In the genomic region with DNA sequence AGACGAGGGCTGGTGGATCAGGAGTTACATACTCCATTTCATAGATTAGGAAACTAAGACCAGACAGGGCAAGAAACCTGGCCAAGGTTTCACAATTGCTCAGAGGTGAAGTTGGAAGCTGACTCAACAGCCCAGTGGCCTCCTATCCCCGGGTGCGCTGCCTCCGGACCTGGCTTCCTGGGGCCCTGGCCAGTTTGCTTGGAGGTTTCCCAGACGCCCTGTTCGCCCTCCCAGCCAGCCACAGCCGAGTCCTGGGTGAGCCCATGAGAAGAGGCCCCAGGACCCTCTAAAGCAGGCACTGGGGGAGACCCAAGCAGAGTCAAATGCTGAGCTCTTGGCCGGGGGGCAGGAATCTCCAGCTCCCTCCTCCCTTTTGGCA, we compare ENCODE assay signal across 13 cellular contexts.
A peak's percentile ranks its signal among the peaks of the same experiment; 100 is the strongest.
DNase-seq lines count a peak whose midpoint lies in the region; ATAC-seq, FAIRE-seq and TF ChIP-seq lines count a peak whose summit lies in the region.
"Had no signal": no experiment of that assay in that cellular context is flagged by ENCODE, and none has a peak within 500 bp of the region (broad histone marks: within the 10 kb centered on the region; RNA-seq: fewer than 3 reads in every experiment).

No MANE protein-coding gene starts in this region.

- no peak overlapping the region for H3K4me3 Mint-ChIP-seq in astrocyte (ENCODE audit: unreplicated experiment)
- H3K4me3 Mint-ChIP-seq in CD8-positive, alpha-beta T cell, result no peak overlapping the region

- H3K9me3 ChIP-seq in astrocyte (ENCODE audit: insufficient read depth, low read depth, low read length) (no peaks in the 10 kb centered on the region), iPS-15b (ENCODE audit: control insufficient read depth, insufficient read depth, low read length) (no peaks in the 10 kb centered on the region), stomach smooth muscle (ENCODE audit: control insufficient read depth in 2 of 2, low read length in 2 of 2) (no peaks in the 10 kb centered on the region)
- H3K9me3 ChIP-seq in CD8-positive, alpha-beta T cell (ENCODE audit: low read length), result no peaks in the 10 kb centered on the region
- H3K9me3 ChIP-seq: thyroid gland had no signal

- H3K4me2 ChIP-seq in astrocyte (ENCODE audit: low read length), result peak overlapping the region; percentile 90

- H3K36me3 ChIP-seq in astrocyte (ENCODE audit: insufficient read depth, low read length) (no peaks in the 10 kb centered on the region), iPS-15b (ENCODE audit: control insufficient read depth, insufficient read depth, low read length) (no peaks in the 10 kb centered on the region), stomach smooth muscle (ENCODE audit: control insufficient read depth in 2 of 2, insufficient read depth in 2 of 2, low read length in 2 of 2) (no peaks in the 10 kb centered on the region)
- H3K36me3 ChIP-seq in CD8-positive, alpha-beta T cell (ENCODE audit: insufficient read depth, low read length), result no peaks in the 10 kb centered on the region
- H3K36me3 ChIP-seq: thyroid gland had no signal

- no peaks in the 10 kb centered on the region for H3K36me3 Mint-ChIP-seq in activated naive CD4-positive, alpha-beta T cell treated with anti-CD3 and anti-CD28 coated beads, Interleukin-2, amount 50 U/mL, for 72 hours
- peaks cover 3% of the 10 kb centered on the region for H3K36me3 Mint-ChIP-seq in astrocyte (ENCODE audit: low read depth, unreplicated experiment)
- no peaks in the 10 kb centered on the region for H3K36me3 Mint-ChIP-seq in CD8-positive, alpha-beta T cell
- H3K36me3 Mint-ChIP-seq: naive thymus-derived CD4-positive, alpha-beta T cell had no signal

- H3K9me3 Mint-ChIP-seq in activated naive CD4-positive, alpha-beta T cell treated with anti-CD3 and anti-CD28 coated beads, Interleukin-2, amount 50 U/mL, for 72 hours, result no peaks in the 10 kb centered on the region
- H3K9me3 Mint-ChIP-seq in astrocyte (ENCODE audit: unreplicated experiment), result peaks cover under 1% of the 10 kb centered on the region
- no peaks in the 10 kb centered on the region for H3K9me3 Mint-ChIP-seq in CD8-positive, alpha-beta T cell
- H3K9me3 Mint-ChIP-seq: naive thymus-derived CD4-positive, alpha-beta T cell had no signal

- H3K9ac ChIP-seq in astrocyte (ENCODE audit: low read length), result no peak overlapping the region
- H3K9ac ChIP-seq in iPS-15b (ENCODE audit: low read depth, low read length), result no peak overlapping the region
- no peak overlapping the region for H3K9ac ChIP-seq in stomach smooth muscle (ENCODE audit: low read length in 2 of 2)

- intact Hi-C loops in CD8-positive, alpha-beta T cell (cut with DNase I, micrococcal nuclease), result no loop called here

- no peaks in the 10 kb centered on the region for H3K79me2 ChIP-seq in astrocyte (ENCODE audit: insufficient read depth, low read length)

- no peaks in the 10 kb centered on the region for H4K20me1 ChIP-seq in astrocyte (ENCODE audit: insufficient read depth, low read length)

- no peak overlapping the region for H3K27ac Mint-ChIP-seq in activated naive CD4-positive, alpha-beta T cell treated with anti-CD3 and anti-CD28 coated beads, Interleukin-2, amount 50 U/mL, for 72 hours
- no peak overlapping the region for H3K27ac Mint-ChIP-seq in astrocyte (ENCODE audit: unreplicated experiment)
- no peak overlapping the region for H3K27ac Mint-ChIP-seq in CD8-positive, alpha-beta T cell
- H3K27ac Mint-ChIP-seq: naive thymus-derived CD4-positive, alpha-beta T cell had no signal

- H3K27ac ChIP-seq in astrocyte (ENCODE audit: low read depth, low read length) (no peak overlapping the region), stomach smooth muscle (ENCODE audit: low read length) (no peak overlapping the region)
- no peak overlapping the region for H3K27ac ChIP-seq in CD8-positive, alpha-beta T cell (ENCODE audit: low read depth, low read length)
- H3K27ac ChIP-seq: thyroid gland had no signal

- peaks cover 34% of the 10 kb centered on the region for H3K27me3 Mint-ChIP-seq in astrocyte (ENCODE audit: low read depth, unreplicated experiment)
- no peaks in the 10 kb centered on the region for H3K27me3 Mint-ChIP-seq in CD8-positive, alpha-beta T cell (ENCODE audit: low read depth)

- H3K4me1 Mint-ChIP-seq in astrocyte (ENCODE audit: low read depth, unreplicated experiment), result no peaks in the 10 kb centered on the region
- peaks cover 5% of the 10 kb centered on the region for H3K4me1 Mint-ChIP-seq in CD8-positive, alpha-beta T cell (ENCODE audit: low read depth)

- TF ChIP-seq CTCF in astrocyte (IDR thresholded peaks at IDR 0.05; ENCODE audit: insufficient read depth, low read depth, low read length), result no peak
- TF ChIP-seq CTCF in CD8-positive, alpha-beta T cell (IDR thresholded peaks at IDR 0.05), result no peak

- H3K4me3 ChIP-seq in astrocyte (ENCODE audit: insufficient read depth, low read depth, low read length) (peak overlapping the region; percentile 42), iPS-15b (ENCODE audit: low read depth, low read length) (peak overlapping the region; percentile 30), stomach smooth muscle (ENCODE audit: low read length in 2 of 2) (peak overlapping the region; percentile 45 to 64)
- no peak overlapping the region for H3K4me3 ChIP-seq in CD8-positive, alpha-beta T cell (ENCODE audit: low read depth, low read length)
- H3K4me3 ChIP-seq: thyroid gland had no signal

- peaks cover 19% of the 10 kb centered on the region for H3K4me1 ChIP-seq in astrocyte (ENCODE audit: insufficient read depth, low read length)
- no peaks in the 10 kb centered on the region for H3K4me1 ChIP-seq in iPS-15b (ENCODE audit: control insufficient read depth, insufficient read depth, low read length)
- peaks cover 14% of the 10 kb centered on the region for H3K4me1 ChIP-seq in stomach smooth muscle (ENCODE audit: control insufficient read depth, insufficient read depth, low read length)
- no peaks in the 10 kb centered on the region for H3K4me1 ChIP-seq in CD8-positive, alpha-beta T cell (ENCODE audit: insufficient read depth, low read length)

- FAIRE-seq in astrocyte (lab: Jason Lieb, UNC), result no peak
- FAIRE-seq: colon had no signal

- POLR2A ChIA-PET in CD8-positive, alpha-beta T cell (lab: Charles Lee), result no interaction called here

- CTCF ChIA-PET in CD8-positive, alpha-beta T cell (lab: Charles Lee), result no interaction called here

- peak; percentile 34 to 70 for ATAC-seq in activated naive CD4-positive, alpha-beta T cell treated with anti-CD3 and anti-CD28 coated beads, Interleukin-2, amount 50 U/mL, for 72 hours
- no peak for ATAC-seq in CD8-positive, alpha-beta T cell
- ATAC-seq: naive thymus-derived CD4-positive, alpha-beta T cell had no signal

- no peaks in the 10 kb centered on the region for H3K27me3 ChIP-seq in astrocyte (ENCODE audit: insufficient read depth, low read length)
- peaks cover 16% of the 10 kb centered on the region for H3K27me3 ChIP-seq in iPS-15b (ENCODE audit: control insufficient read depth, insufficient read depth, low read length)
- peaks cover 5 to 12% of the 10 kb centered on the region in 2 donors for H3K27me3 ChIP-seq in stomach smooth muscle (ENCODE audit: control insufficient read depth in 1 of 2, insufficient read depth in 2 of 2, low read length in 2 of 2)
- no peaks in the 10 kb centered on the region for H3K27me3 ChIP-seq in CD8-positive, alpha-beta T cell (ENCODE audit: insufficient read depth, low read length)
- H3K27me3 ChIP-seq: thyroid gland had no signal

- no peak for DNase-seq in activated naive CD4-positive, alpha-beta T cell treated with anti-CD3 and anti-CD28 coated beads, Interleukin-2, amount 50 U/mL, for 72 hours (ENCODE audit: low spot score in 2 of 2)
- DNase-seq in activated naive CD4-positive, alpha-beta T cell treated with Interleukin-2 at 50 U/mL for 16 hours, result no peak
- DNase-seq in astrocyte (ENCODE audit: low read depth), result peak; percentile 25
- no peak for DNase-seq in CD8-positive, alpha-beta T cell
- DNase-seq in NCI-H510A treated with DMSO at 0.1 percent for 48 hours (lab: John Stamatoyannopoulos, UW), result no peak
- DNase-seq in DMS114 treated with DMSO at 0.1 percent for 48 hours (lab: John Stamatoyannopoulos, UW; ENCODE audit: unreplicated experiment), result no peak
- DNase-seq: ACHN; activated T-cell treated with anti-CD3 and anti-CD28 coated beads, Interleukin-2, amount 50 U/mL, for 1 hour; naive thymus-derived CD4-positive, alpha-beta T cell had no signal

- peak overlapping the region; percentile 76 for H2AFZ ChIP-seq in astrocyte (ENCODE audit: low read depth, low read length)
